ENCODE assay signal across 1 cellular context in genomic region chr11:64225608-64226506, GRCh38.
TF ChIP-seq lines count a peak whose summit lies in the region.

TSS of gene NUDT22 (plus strand) at chr11:64226274. CDS start at chr11:64226653, 379 bp downstream.
A gene with protein sequence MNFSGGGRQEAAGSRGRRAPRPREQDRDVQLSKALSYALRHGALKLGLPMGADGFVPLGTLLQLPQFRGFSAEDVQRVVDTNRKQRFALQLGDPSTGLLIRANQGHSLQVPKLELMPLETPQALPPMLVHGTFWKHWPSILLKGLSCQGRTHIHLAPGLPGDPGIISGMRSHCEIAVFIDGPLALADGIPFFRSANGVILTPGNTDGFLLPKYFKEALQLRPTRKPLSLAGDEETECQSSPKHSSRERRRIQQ (minus strand): TSS chr11:64226186. CDS start chr11:64225860, 326 bp downstream.

TF ChIP-seq in HepG2, 621 proteins besides CTCF, POLR2A, EP300 and RAD21 (continued from another document and continues in another):
- TF ChIP-seq, protein P1, sequence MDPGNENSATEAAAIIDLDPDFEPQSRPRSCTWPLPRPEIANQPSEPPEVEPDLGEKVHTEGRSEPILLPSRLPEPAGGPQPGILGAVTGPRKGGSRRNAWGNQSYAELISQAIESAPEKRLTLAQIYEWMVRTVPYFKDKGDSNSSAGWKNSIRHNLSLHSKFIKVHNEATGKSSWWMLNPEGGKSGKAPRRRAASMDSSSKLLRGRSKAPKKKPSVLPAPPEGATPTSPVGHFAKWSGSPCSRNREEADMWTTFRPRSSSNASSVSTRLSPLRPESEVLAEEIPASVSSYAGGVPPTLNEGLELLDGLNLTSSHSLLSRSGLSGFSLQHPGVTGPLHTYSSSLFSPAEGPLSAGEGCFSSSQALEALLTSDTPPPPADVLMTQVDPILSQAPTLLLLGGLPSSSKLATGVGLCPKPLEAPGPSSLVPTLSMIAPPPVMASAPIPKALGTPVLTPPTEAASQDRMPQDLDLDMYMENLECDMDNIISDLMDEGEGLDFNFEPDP (CRISPR knock-in tag; conservative IDR thresholded peaks at IDR 0.05) = no peak
- TF ChIP-seq ZNF784 (CRISPR knock-in tag; IDR thresholded peaks at IDR 0.05; ENCODE audit: borderline replicate concordance) (no peak), ZNF274 (CRISPR knock-in tag; IDR thresholded peaks at IDR 0.05) (peak; percentile 17; the same call in 1 of the 2 replicates), DNMT1 (CRISPR knock-in tag; IDR thresholded peaks at IDR 0.05) (no peak), ZNF598 (CRISPR knock-in tag; IDR thresholded peaks at IDR 0.05; ENCODE audit: borderline replicate concordance) (no peak), HIVEP1 (CRISPR knock-in tag; IDR thresholded peaks at IDR 0.05) (no peak; the same call in 1 of the 2 replicates), FOXO1 (CRISPR knock-in tag; IDR thresholded peaks at IDR 0.05) (0 out of 2 replicates have a peak, but pooled peaks have one; percentile 13), KLF15 (CRISPR knock-in tag; IDR thresholded peaks at IDR 0.05; ENCODE audit: borderline replicate concordance) (peak; percentile 78; the same call in 1 of the 2 replicates), SP4 (CRISPR knock-in tag; IDR thresholded peaks at IDR 0.05) (peak; percentile 90), TAF15 (IDR thresholded peaks at IDR 0.05; ENCODE audit: low read depth, low read length, poor library complexity, severe bottlenecking) (no peak), BHLHE40 (IDR thresholded peaks at IDR 0.05; ENCODE audit: low read length) (no peak), ZNF713 (CRISPR knock-in tag; IDR thresholded peaks at IDR 0.05) (no peak; the same call in 1 of the 2 replicates), FOXC1 (CRISPR knock-in tag; IDR thresholded peaks at IDR 0.05; ENCODE audit: borderline replicate concordance) (no peak), ETV6 (CRISPR knock-in tag; conservative IDR thresholded peaks at IDR 0.05) (no peak), RERE (CRISPR knock-in tag; IDR thresholded peaks at IDR 0.05; ENCODE audit: low read depth) (no peak), CC2D1A (CRISPR knock-in tag; IDR thresholded peaks at IDR 0.05) (no peak), MTA1 (CRISPR knock-in tag; IDR thresholded peaks at IDR 0.05; ENCODE audit: borderline replicate concordance) (no peak), MTERF4 (CRISPR knock-in tag; IDR thresholded peaks at IDR 0.05) (no peak), CHD4 (IDR thresholded peaks at IDR 0.05; ENCODE audit: borderline replicate concordance, low read length) (no peak), MBD4 (IDR thresholded peaks at IDR 0.05; ENCODE audit: borderline replicate concordance, low read length) (no peak), ZNF207 (IDR thresholded peaks at IDR 0.05; ENCODE audit: borderline replicate concordance) (no peak), SMARCE1 (IDR thresholded peaks at IDR 0.05; ENCODE audit: borderline replicate concordance) (no peak), SIN3A (IDR thresholded peaks at IDR 0.05; ENCODE audit: borderline replicate concordance, low read depth, low read length) (no peak; the same call in 1 of the 2 replicates), IKZF4 (CRISPR knock-in tag; IDR thresholded peaks at IDR 0.05; ENCODE audit: borderline replicate concordance, low read depth, not compliant biosample characterization) (no peak), EHMT2 (IDR thresholded peaks at IDR 0.05; ENCODE audit: borderline replicate concordance, low read depth, low read length) (no peak), ZNF772 (CRISPR knock-in tag; IDR thresholded peaks at IDR 0.05) (peak; percentile 88), ZBTB2 (CRISPR knock-in tag; IDR thresholded peaks at IDR 0.05; ENCODE audit: low read depth) (peak; percentile 53; the same call in 1 of the 2 replicates), ZKSCAN8 (CRISPR knock-in tag; IDR thresholded peaks at IDR 0.05; ENCODE audit: borderline replicate concordance) (peak; percentile 28; the same call in 1 of the 2 replicates), SKI (IDR thresholded peaks at IDR 0.05; ENCODE audit: partially characterized antibody) (peak; percentile 19)
- TF ChIP-seq, protein P2, sequence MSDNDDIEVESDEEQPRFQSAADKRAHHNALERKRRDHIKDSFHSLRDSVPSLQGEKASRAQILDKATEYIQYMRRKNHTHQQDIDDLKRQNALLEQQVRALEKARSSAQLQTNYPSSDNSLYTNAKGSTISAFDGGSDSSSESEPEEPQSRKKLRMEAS (IDR thresholded peaks at IDR 0.05) = peak; percentile 64
- TF ChIP-seq, protein P3, sequence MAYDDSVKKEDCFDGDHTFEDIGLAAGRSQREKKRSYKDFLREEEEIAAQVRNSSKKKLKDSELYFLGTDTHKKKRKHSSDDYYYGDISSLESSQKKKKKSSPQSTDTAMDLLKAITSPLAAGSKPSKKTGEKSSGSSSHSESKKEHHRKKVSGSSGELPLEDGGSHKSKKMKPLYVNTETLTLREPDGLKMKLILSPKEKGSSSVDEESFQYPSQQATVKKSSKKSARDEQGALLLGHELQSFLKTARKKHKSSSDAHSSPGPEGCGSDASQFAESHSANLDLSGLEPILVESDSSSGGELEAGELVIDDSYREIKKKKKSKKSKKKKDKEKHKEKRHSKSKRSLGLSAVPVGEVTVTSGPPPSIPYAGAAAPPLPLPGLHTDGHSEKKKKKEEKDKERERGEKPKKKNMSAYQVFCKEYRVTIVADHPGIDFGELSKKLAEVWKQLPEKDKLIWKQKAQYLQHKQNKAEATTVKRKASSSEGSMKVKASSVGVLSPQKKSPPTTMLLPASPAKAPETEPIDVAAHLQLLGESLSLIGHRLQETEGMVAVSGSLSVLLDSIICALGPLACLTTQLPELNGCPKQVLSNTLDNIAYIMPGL (CRISPR knock-in tag; IDR thresholded peaks at IDR 0.05; ENCODE audit: borderline replicate concordance in 1 of 2, low read depth in 1 of 2) = peak; percentile 61 to 69; a peak in 3 of 4 replicates
- TF ChIP-seq, protein P4, sequence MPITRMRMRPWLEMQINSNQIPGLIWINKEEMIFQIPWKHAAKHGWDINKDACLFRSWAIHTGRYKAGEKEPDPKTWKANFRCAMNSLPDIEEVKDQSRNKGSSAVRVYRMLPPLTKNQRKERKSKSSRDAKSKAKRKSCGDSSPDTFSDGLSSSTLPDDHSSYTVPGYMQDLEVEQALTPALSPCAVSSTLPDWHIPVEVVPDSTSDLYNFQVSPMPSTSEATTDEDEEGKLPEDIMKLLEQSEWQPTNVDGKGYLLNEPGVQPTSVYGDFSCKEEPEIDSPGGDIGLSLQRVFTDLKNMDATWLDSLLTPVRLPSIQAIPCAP (CRISPR knock-in tag; IDR thresholded peaks at IDR 0.05; ENCODE audit: low read depth) = no peak
- TF ChIP-seq, protein P5, sequence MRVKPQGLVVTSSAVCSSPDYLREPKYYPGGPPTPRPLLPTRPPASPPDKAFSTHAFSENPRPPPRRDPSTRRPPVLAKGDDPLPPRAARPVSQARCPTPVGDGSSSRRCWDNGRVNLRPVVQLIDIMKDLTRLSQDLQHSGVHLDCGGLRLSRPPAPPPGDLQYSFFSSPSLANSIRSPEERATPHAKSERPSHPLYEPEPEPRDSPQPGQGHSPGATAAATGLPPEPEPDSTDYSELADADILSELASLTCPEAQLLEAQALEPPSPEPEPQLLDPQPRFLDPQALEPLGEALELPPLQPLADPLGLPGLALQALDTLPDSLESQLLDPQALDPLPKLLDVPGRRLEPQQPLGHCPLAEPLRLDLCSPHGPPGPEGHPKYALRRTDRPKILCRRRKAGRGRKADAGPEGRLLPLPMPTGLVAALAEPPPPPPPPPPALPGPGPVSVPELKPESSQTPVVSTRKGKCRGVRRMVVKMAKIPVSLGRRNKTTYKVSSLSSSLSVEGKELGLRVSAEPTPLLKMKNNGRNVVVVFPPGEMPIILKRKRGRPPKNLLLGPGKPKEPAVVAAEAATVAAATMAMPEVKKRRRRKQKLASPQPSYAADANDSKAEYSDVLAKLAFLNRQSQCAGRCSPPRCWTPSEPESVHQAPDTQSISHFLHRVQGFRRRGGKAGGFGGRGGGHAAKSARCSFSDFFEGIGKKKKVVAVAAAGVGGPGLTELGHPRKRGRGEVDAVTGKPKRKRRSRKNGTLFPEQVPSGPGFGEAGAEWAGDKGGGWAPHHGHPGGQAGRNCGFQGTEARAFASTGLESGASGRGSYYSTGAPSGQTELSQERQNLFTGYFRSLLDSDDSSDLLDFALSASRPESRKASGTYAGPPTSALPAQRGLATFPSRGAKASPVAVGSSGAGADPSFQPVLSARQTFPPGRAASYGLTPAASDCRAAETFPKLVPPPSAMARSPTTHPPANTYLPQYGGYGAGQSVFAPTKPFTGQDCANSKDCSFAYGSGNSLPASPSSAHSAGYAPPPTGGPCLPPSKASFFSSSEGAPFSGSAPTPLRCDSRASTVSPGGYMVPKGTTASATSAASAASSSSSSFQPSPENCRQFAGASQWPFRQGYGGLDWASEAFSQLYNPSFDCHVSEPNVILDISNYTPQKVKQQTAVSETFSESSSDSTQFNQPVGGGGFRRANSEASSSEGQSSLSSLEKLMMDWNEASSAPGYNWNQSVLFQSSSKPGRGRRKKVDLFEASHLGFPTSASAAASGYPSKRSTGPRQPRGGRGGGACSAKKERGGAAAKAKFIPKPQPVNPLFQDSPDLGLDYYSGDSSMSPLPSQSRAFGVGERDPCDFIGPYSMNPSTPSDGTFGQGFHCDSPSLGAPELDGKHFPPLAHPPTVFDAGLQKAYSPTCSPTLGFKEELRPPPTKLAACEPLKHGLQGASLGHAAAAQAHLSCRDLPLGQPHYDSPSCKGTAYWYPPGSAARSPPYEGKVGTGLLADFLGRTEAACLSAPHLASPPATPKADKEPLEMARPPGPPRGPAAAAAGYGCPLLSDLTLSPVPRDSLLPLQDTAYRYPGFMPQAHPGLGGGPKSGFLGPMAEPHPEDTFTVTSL (CRISPR knock-in tag; IDR thresholded peaks at IDR 0.05; ENCODE audit: borderline replicate concordance) = peak; percentile 38; the same call in 1 of the 2 replicates
- TF ChIP-seq, protein P6, sequence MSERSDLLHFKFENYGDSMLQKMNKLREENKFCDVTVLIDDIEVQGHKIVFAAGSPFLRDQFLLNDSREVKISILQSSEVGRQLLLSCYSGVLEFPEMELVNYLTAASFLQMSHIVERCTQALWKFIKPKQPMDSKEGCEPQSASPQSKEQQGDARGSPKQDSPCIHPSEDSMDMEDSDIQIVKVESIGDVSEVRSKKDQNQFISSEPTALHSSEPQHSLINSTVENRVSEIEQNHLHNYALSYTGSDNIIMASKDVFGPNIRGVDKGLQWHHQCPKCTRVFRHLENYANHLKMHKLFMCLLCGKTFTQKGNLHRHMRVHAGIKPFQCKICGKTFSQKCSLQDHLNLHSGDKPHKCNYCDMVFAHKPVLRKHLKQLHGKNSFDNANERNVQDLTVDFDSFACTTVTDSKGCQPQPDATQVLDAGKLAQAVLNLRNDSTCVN (CRISPR knock-in tag; IDR thresholded peaks at IDR 0.05; ENCODE audit: borderline replicate concordance) = no peak
